17 cellular contexts compared by ENCODE assay signal in genomic region chr2:75808793-75809535, GRCh38.
A peak's percentile ranks its signal among the peaks of the same experiment; 100 is the strongest.
DNase-seq lines count a peak whose midpoint lies in the region; ATAC-seq and TF ChIP-seq lines count a peak whose summit lies in the region.
"Had no signal": no experiment of that assay in that cellular context is flagged by ENCODE, and none has a peak within 500 bp of the region (broad histone marks: within the 10 kb centered on the region; RNA-seq: fewer than 3 reads in every experiment).

No MANE protein-coding gene starts in this region.

- H3K9me3 ChIP-seq in PC-3 (ENCODE audit: low read length) (no peaks in the 10 kb centered on the region), gastrocnemius medialis (no peaks in the 10 kb centered on the region)

- no peaks in the 10 kb centered on the region for H4K20me1 ChIP-seq in PC-3 (ENCODE audit: low read length)

- peak overlapping the region; percentile 39 for H3K27ac ChIP-seq in PC-3 (ENCODE audit: low read length)
- peak overlapping the region; percentile 65 for H3K27ac ChIP-seq in epithelial cell of prostate
- peak overlapping the region in 3 of 4 donors; percentile 1 to 22 (median 18) for H3K27ac ChIP-seq in gastrocnemius medialis
- H3K27ac ChIP-seq: 22Rv1, SK-N-MC had no signal

- no peaks in the 10 kb centered on the region for H3K27me3 ChIP-seq in PC-3 (ENCODE audit: low read length)
- H3K27me3 ChIP-seq in gastrocnemius medialis = no peaks in the 10 kb centered on the region

- H3K9me2 ChIP-seq in PC-3 (replicated peaks; ENCODE audit: low read length) = no peaks in the 10 kb centered on the region

- POLR2A ChIA-PET in PC-3 (lab: Charles Lee; ENCODE audit: unreplicated experiment) = no interaction called here

- no peak for TF ChIP-seq POLR2A in gastrocnemius medialis (IDR thresholded peaks at IDR 0.05)

- no peak for TF ChIP-seq CTCF in PC-3 (conservative IDR thresholded peaks at IDR 0.05; ENCODE audit: low read depth, low read length)
- no peak for TF ChIP-seq CTCF in gastrocnemius medialis (IDR thresholded peaks at IDR 0.05 in 4 of 5, conservative IDR thresholded peaks at IDR 0.05 in 1 of 5)

- no peak overlapping the region for H3K4me3 ChIP-seq in PC-3 (ENCODE audit: low read length)
- no peak overlapping the region for H3K4me3 ChIP-seq in gastrocnemius medialis
- H3K4me3 ChIP-seq: GM12878, SK-N-MC had no signal

- peak overlapping the region; percentile 28 for H3K4me2 ChIP-seq in PC-3 (ENCODE audit: low read length)

- H2AFZ ChIP-seq in PC-3 (ENCODE audit: low read length) = peak overlapping the region; percentile 49

- DNase-seq in DMS 273 (lab: John Stamatoyannopoulos, UW; ENCODE audit: unreplicated experiment) (peak; percentile 19), DMS 273 treated with DMSO at 0.1 percent for 48 hours (lab: John Stamatoyannopoulos, UW) (no peak), PC-3 (peak; percentile 59), epithelial cell of prostate (ENCODE audit: low read depth, low spot score) (no peak), gastrocnemius medialis (peak in 1 of 2 donors; percentile 20), AML-193 (lab: John Stamatoyannopoulos, UW) (no peak), iPS-NIHi7 (ENCODE audit: extremely low spot score) (no peak), DMS53 (lab: John Stamatoyannopoulos, UW) (no peak)
- DNase-seq: GF-D8, NCI-H1105 treated with DMSO at 0.1 percent for 48 hours, NCI-H1694, NCI-H2107, NCI-H526, Right ventricle myocardium superior had no signal

- H3K4me1 ChIP-seq in PC-3 (ENCODE audit: insufficient read depth, low read length) (peaks cover 27% of the 10 kb centered on the region), gastrocnemius medialis (peaks cover 4 to 6% of the 10 kb centered on the region in 2 donors)

- ATAC-seq in PC-3 (no peak), gastrocnemius medialis (peak; percentile 69 to 88)
- ATAC-seq: GM12878 had no signal

- intact Hi-C loops in PC-3 (cut with micrococcal nuclease) (no loop called here), gastrocnemius medialis (cut with DNase I; ENCODE audit: low total_unique reads) (no loop called here)

- no TSS peak for BruUV-seq in PC-3 (replicated peaks; lab: Mats Ljungman, UMichigan)

- no peak overlapping the region for H3K9ac ChIP-seq in PC-3 (ENCODE audit: low read length)

- in situ Hi-C loops in gastrocnemius medialis (cut with MboI; ENCODE audit: low sequenced_read_pairs in 4 of 4) = no loop called here

- H3F3A ChIP-seq in PC-3 (ENCODE audit: low read length, unreplicated experiment) = no peaks in the 10 kb centered on the region

- CTCF ChIA-PET in PC-3 (lab: Charles Lee) = interaction anchor here (0.6 kb wide), 1 partner anchor 202 kb away, joined by 4 read pairs; no protein-coding TSS in a partner anchor

- H3K79me2 ChIP-seq in PC-3 (ENCODE audit: low read length) = no peaks in the 10 kb centered on the region

- no peaks in the 10 kb centered on the region for H3K36me3 ChIP-seq in PC-3 (ENCODE audit: low read depth, low read length)
- no peaks in the 10 kb centered on the region for H3K36me3 ChIP-seq in gastrocnemius medialis

Comparison
In these comparisons a context has a peak if more than half of its experiments do, and no peak if none do; other contexts are left out.
1. DNase-seq: peak in DMS 273 (single experiment) and PC-3 (single experiment); none in DMS 273 treated with DMSO at 0.1 percent for 48 hours (single experiment), epithelial cell of prostate (single experiment), AML-193 (0 of 2), iPS-NIHi7 (single experiment) and DMS53 (single experiment).
2. Peak in every context shown above with its lines, with median percentiles within 50 percentile points of each other: H3K27ac ChIP-seq.